Comparison of ENCODE assay signal across 8 cellular contexts in genomic region chr2:230447455-230448451, GRCh38. TPM values are rescaled to one million over a fixed set of nuclear protein-coding genes. Genes with fewer than 3 reads are reported as not detected.
DNase-seq lines count a peak whose midpoint lies in the region; ATAC-seq and TF ChIP-seq lines count a peak whose summit lies in the region.

No MANE protein-coding gene starts in this region.

- peak; percentile 76 for ATAC-seq in GM18868 (IDR thresholded peaks at IDR 0.05; ENCODE audit: unreplicated experiment)
- ATAC-seq in HG02610 (IDR thresholded peaks at IDR 0.05; ENCODE audit: unreplicated experiment): peak; percentile 78
- ATAC-seq in natural killer cell: peak in 2 of 3 donors; percentile 29 to 43

- DNase-seq in NOMO-1 (lab: John Stamatoyannopoulos, UW; ENCODE audit: unreplicated experiment in 2 of 2): peak; percentile 45 to 75
- no peak for DNase-seq in natural killer cell
- no peak for DNase-seq in chondrocyte (ENCODE audit: low spot score)
- DNase-seq in DMS 273 treated with DMSO at 0.1 percent for 48 hours (lab: John Stamatoyannopoulos, UW): no peak
- DNase-seq in GF-D8 (lab: John Stamatoyannopoulos, UW): no peak
- no peak for DNase-seq in HK-2 (ENCODE audit: unreplicated experiment)

- peaks cover 27% of the 10 kb centered on the region for H3K36me3 Mint-ChIP-seq in natural killer cell
- H3K36me3 Mint-ChIP-seq in chondrocyte (ENCODE audit: low read depth): peaks cover 50% of the 10 kb centered on the region

- no peak overlapping the region for H3K4me3 Mint-ChIP-seq in natural killer cell
- no peak overlapping the region for H3K4me3 Mint-ChIP-seq in chondrocyte (ENCODE audit: unreplicated experiment)

- no peak for TF ChIP-seq CTCF in natural killer cell (IDR thresholded peaks at IDR 0.05)
- TF ChIP-seq CTCF in chondrocyte (IDR thresholded peaks at IDR 0.05): no peak

- H3K27ac Mint-ChIP-seq in natural killer cell (peak overlapping the region; percentile 33 to 78), chondrocyte (ENCODE audit: unreplicated experiment) (no peak overlapping the region)

- H3K27me3 Mint-ChIP-seq in natural killer cell (ENCODE audit: low read depth in 2 of 2): no peaks in the 10 kb centered on the region
- no peaks in the 10 kb centered on the region for H3K27me3 Mint-ChIP-seq in chondrocyte (ENCODE audit: low read depth)

- intact Hi-C loops in natural killer cell (cut with micrococcal nuclease): no loop called here

- H3K4me1 Mint-ChIP-seq in natural killer cell (peaks cover 55 to 64% of the 10 kb centered on the region in 2 donors), chondrocyte (ENCODE audit: low read depth) (peaks cover 17% of the 10 kb centered on the region)

- H3K9me3 Mint-ChIP-seq in natural killer cell: no peaks in the 10 kb centered on the region
- H3K9me3 Mint-ChIP-seq in chondrocyte (ENCODE audit: low read depth): peaks cover 4% of the 10 kb centered on the region

RNA-seq across cellular contexts. Expression of gene SP100, which starts 31.8 kb away (rescaled TPM):
- total RNA-seq in natural killer cell: 100 to 1,000 TPM; 338 to 393 (median 363) TPM
- total RNA-seq in chondrocyte: 57.6 to 67.0 TPM (median 66.7 TPM) in 3 replicates

Comparison
In these comparisons a context has a peak if more than half of its experiments do, and no peak if none do; other contexts are left out.
1. DNase-seq: peak in NOMO-1 (2 of 2); none in natural killer cell (single experiment), chondrocyte (single experiment), DMS 273 treated with DMSO at 0.1 percent for 48 hours (single experiment), GF-D8 (single experiment) and HK-2 (single experiment).
2. Peak in every context shown above with its lines, with median percentiles within 50 percentile points of each other: ATAC-seq.